Comparison of ENCODE assay signal across 25 cellular contexts in genomic region chr17:17448723-17449122, GRCh38. TPM values are rescaled to one million over a fixed set of nuclear protein-coding genes. Genes with fewer than 3 reads are reported as not detected.
DNase-seq lines count a peak whose midpoint lies in the region; ATAC-seq and TF ChIP-seq lines count a peak whose summit lies in the region.
"Had no signal": no experiment of that assay in that cellular context is flagged by ENCODE, and none has a peak within 500 bp of the region (broad histone marks: within the 10 kb centered on the region; RNA-seq: fewer than 3 reads in every experiment).

No MANE protein-coding gene starts in this region.

- H3K9me3 Mint-ChIP-seq in endodermal cell: peaks cover 11% of the 10 kb centered on the region

- H2AFZ ChIP-seq in Karpas-422 (ENCODE audit: low read length): no peak overlapping the region

- DNase-seq in Karpas-422: peak; percentile 25
- peak; percentile 38 for DNase-seq in endodermal cell
- DNase-seq in thyroid gland: no peak
- DNase-seq in NCI-H2171 treated with DMSO at 0.1 percent for 48 hours (lab: John Stamatoyannopoulos, UW): no peak
- no peak for DNase-seq in NCI-H2107 (lab: John Stamatoyannopoulos, UW)
- DNase-seq: CD8-positive, alpha-beta T cell; DMS 273 treated with DMSO at 0.1 percent for 48 hours; DMS79; EL; GDM1; NCI-H1092; NCI-H1417 treated with DMSO at 0.1 percent for 48 hours; NCI-H1694 treated with DMSO at 0.1 percent for 48 hours; NCI-H2081 treated with DMSO at 0.1 percent for 48 hours; NCI-H524 treated with DMSO at 0.1 percent for 48 hours; NCI-H774; NK-92 treated with Interleukin-12 subunit alpha and Interleukin-12 subunit beta, amount 100 ng/mL, for 24 hours; PC-3 had no signal

- no peak overlapping the region for H3K27ac ChIP-seq in HEK293 (ENCODE audit: extremely low read depth, low read depth, low read length)
- H3K27ac ChIP-seq in Karpas-422 (ENCODE audit: low read length): no peak overlapping the region
- no peak overlapping the region for H3K27ac ChIP-seq in endodermal cell (ENCODE audit: low read depth, low read length)
- peak overlapping the region; percentile 85 to 91 (median 88) for H3K27ac ChIP-seq in thyroid gland
- H3K27ac ChIP-seq: C4-2B, KMS-11 had no signal

- 92 to 94% methylated on average over 1 to 4 of the region's 4 CpGs for WGBS in endodermal cell (ENCODE audit: insufficient coverage in 1 of 2, insufficient read length in 1 of 2), 2 experiments
- WGBS in thyroid gland, 2 donors: 88 to 100% methylated on average over 2 to 4 of the region's 4 CpGs

- no peak overlapping the region for H3K4me3 Mint-ChIP-seq in endodermal cell
- H3K4me3 Mint-ChIP-seq: B cell; CD8-positive, alpha-beta T cell had no signal

- no peaks in the 10 kb centered on the region for H3K9me3 ChIP-seq in HEK293 (ENCODE audit: control insufficient read depth, insufficient read depth, low read depth, low read length)
- no peaks in the 10 kb centered on the region for H3K9me3 ChIP-seq in Karpas-422 (ENCODE audit: low read length)
- H3K9me3 ChIP-seq in endodermal cell (ENCODE audit: control insufficient read depth, low read length): peaks cover 8% of the 10 kb centered on the region
- no peaks in the 10 kb centered on the region for H3K9me3 ChIP-seq in thyroid gland

- H3K4me1 Mint-ChIP-seq in endodermal cell: peaks cover 22% of the 10 kb centered on the region
- H3K4me1 Mint-ChIP-seq: B cell had no signal

- POLR2A ChIA-PET in HEK293 (lab: Yijun Ruan, JAX): interaction anchor here (1.4 kb wide), 1 partner anchor 48 kb away, joined by 6 read pairs; the partner anchor contains the start of gene RASD1

- no peak for TF ChIP-seq CTCF in HEK293 (tag by site-specific recombination; IDR thresholded peaks at IDR 0.05)
- no peak for TF ChIP-seq CTCF in endodermal cell (conservative IDR thresholded peaks at IDR 0.05)
- no peak for TF ChIP-seq CTCF in thyroid gland (IDR thresholded peaks at IDR 0.05)

- H3K9ac ChIP-seq in Karpas-422 (ENCODE audit: low read length) (no peak overlapping the region), endodermal cell (ENCODE audit: extremely low read depth, low read length, poor library complexity, severe bottlenecking) (no peak overlapping the region)
- H3K9ac ChIP-seq: KMS-11 had no signal

- H3K27me3 Mint-ChIP-seq in endodermal cell (ENCODE audit: insufficient read depth): peaks cover 2% of the 10 kb centered on the region

- H3K36me3 Mint-ChIP-seq in endodermal cell (ENCODE audit: low read depth): no peaks in the 10 kb centered on the region
- H3K36me3 Mint-ChIP-seq: CD8-positive, alpha-beta T cell had no signal

- ATAC-seq in HG03571 (IDR thresholded peaks at IDR 0.05; ENCODE audit: unreplicated experiment): no peak
- ATAC-seq: CD8-positive, alpha-beta T cell; PC-3 had no signal

- no peak overlapping the region for H3K4me3 ChIP-seq in HEK293 (ENCODE audit: low read depth, low read length)
- no peak overlapping the region for H3K4me3 ChIP-seq in Karpas-422 (ENCODE audit: low read length)
- no peak overlapping the region for H3K4me3 ChIP-seq in endodermal cell (ENCODE audit: low read length)
- H3K4me3 ChIP-seq in thyroid gland (replicated peaks in 1 of 3): no peak overlapping the region

- no peak overlapping the region for H3K27ac Mint-ChIP-seq in endodermal cell
- H3K27ac Mint-ChIP-seq: B cell; CD8-positive, alpha-beta T cell had no signal

- no peaks in the 10 kb centered on the region for H3K27me3 ChIP-seq in Karpas-422 (ENCODE audit: low read length)
- H3K27me3 ChIP-seq in endodermal cell (ENCODE audit: control insufficient read depth, insufficient read depth, low read length, poor library complexity, severe bottlenecking): no peaks in the 10 kb centered on the region
- H3K27me3 ChIP-seq in thyroid gland: no peaks in the 10 kb centered on the region

- H3K9me2 ChIP-seq in Karpas-422 (replicated peaks; ENCODE audit: insufficient read depth, low read length): no peaks in the 10 kb centered on the region

- no peak overlapping the region for H3K4me2 ChIP-seq in Karpas-422 (ENCODE audit: low read depth, low read length, poor library complexity, severe bottlenecking)
- H3K4me2 ChIP-seq: KMS-11 had no signal

- CTCF ChIA-PET in HEK293 (lab: Yijun Ruan, JAX): interaction anchor here (0.5 to 1.1 kb wide), 3 partner anchors 9 to 1166 kb away, joined by 3 read pairs; no protein-coding TSS in a partner anchor

- H4K20me1 ChIP-seq in Karpas-422 (ENCODE audit: insufficient read depth, low read depth, low read length): no peaks in the 10 kb centered on the region

- H3K36me3 ChIP-seq in HEK293 (ENCODE audit: control insufficient read depth in 2 of 2, insufficient read depth in 1 of 2, low read length in 2 of 2): no peaks in the 10 kb centered on the region
- H3K36me3 ChIP-seq in Karpas-422 (ENCODE audit: insufficient read depth, low read length): no peaks in the 10 kb centered on the region
- no peaks in the 10 kb centered on the region for H3K36me3 ChIP-seq in endodermal cell (ENCODE audit: control insufficient read depth, insufficient read depth, low read length)
- H3K36me3 ChIP-seq in thyroid gland: no peaks in the 10 kb centered on the region

- no peaks in the 10 kb centered on the region for H3K79me2 ChIP-seq in Karpas-422 (ENCODE audit: low read length)

- intact Hi-C loops in thyroid gland (cut with DNase I): no loop called here

- H3K4me1 ChIP-seq in HEK293 (ENCODE audit: control insufficient read depth, insufficient read depth, low read length) (peaks cover 12% of the 10 kb centered on the region), Karpas-422 (ENCODE audit: low read length) (no peaks in the 10 kb centered on the region), endodermal cell (ENCODE audit: control insufficient read depth, insufficient read depth, low read length) (peaks cover 5% of the 10 kb centered on the region), thyroid gland (peaks cover 34 to 59% of the 10 kb centered on the region in 2 donors)

- no peak for TF ChIP-seq POLR2A in thyroid gland (IDR thresholded peaks at IDR 0.05)

TF ChIP-seq in HEK293, 187 proteins besides CTCF, POLR2A, EP300 and RAD21:
- TF ChIP-seq TCF7L2 (IDR thresholded peaks at IDR 0.05; ENCODE audit: borderline replicate concordance, low read depth, low read length): no peak
- TF ChIP-seq ZNF677 (tag by site-specific recombination; IDR thresholded peaks at IDR 0.05): peak; percentile 85

RNA-seq across cellular contexts. Expression of gene MED9, which starts 28.1 kb away (rescaled TPM):
- 8.8 and 17.6 TPM in 2 replicates for total RNA-seq in Karpas-422 (2014; rRNA removed; shearing (Covaris generic); ENCODE audit: low replicate concordance)
- total RNA-seq in endodermal cell (10 to 100 TPM; 18.4 to 20.5 TPM), thyroid gland (10 to 100 TPM; 27.9 to 35.4 (median 30.8) TPM)
- polyA plus RNA-seq in endodermal cell (2013, experiment 1 of 2): 17.3 TPM
- 18.8 TPM for polyA plus RNA-seq in endodermal cell (2013, experiment 2 of 2)

RNA-seq across cellular contexts. Expression of gene RASD1, which starts 47.5 kb away (rescaled TPM):
- total RNA-seq in Karpas-422 (2014; rRNA removed; shearing (Covaris generic); ENCODE audit: low replicate concordance): not detected in 2 replicates
- total RNA-seq in endodermal cell (1 to 10 TPM; 1.9 to 2.5 TPM), thyroid gland (100 to 1,000 TPM; 114 to 149 (median 141) TPM)
- polyA plus RNA-seq in endodermal cell (2013, experiment 1 of 2): 3.0 TPM
- polyA plus RNA-seq in endodermal cell (2013, experiment 2 of 2): 2.8 TPM
- total RNA-seq: H4, HT1080 had no signal

Comparison
In these comparisons a context has a peak if more than half of its experiments do, and no peak if none do; other contexts are left out.
1. H3K27ac ChIP-seq: peak in thyroid gland (3 of 3); none in HEK293 (single experiment), Karpas-422 (single experiment) and endodermal cell (single experiment).
2. DNase-seq: peak in Karpas-422 (single experiment) and endodermal cell (single experiment); none in thyroid gland (0 of 2), NCI-H2171 treated with DMSO at 0.1 percent for 48 hours (single experiment) and NCI-H2107 (single experiment).
3. RNA of gene RASD1, which starts 47.5 kb away (total RNA-seq): 114 to 149 TPM in thyroid gland; 1.9 to 2.5 TPM in endodermal cell and not detected in Karpas-422; every median in the first group is over 10 times any median in the second.